Comparison of ENCODE assay signal across 7 cellular contexts in genomic region chr10:79332916-79333315, GRCh38. TPM values are rescaled to one million over a fixed set of nuclear protein-coding genes. Genes with fewer than 3 reads are reported as not detected.
A peak's percentile ranks its signal among the peaks of the same experiment; 100 is the strongest.
DNase-seq lines count a peak whose midpoint lies in the region; ATAC-seq and TF ChIP-seq lines count a peak whose summit lies in the region.
"Not testable (repeated sequence)": the region's sequence is repeated elsewhere in the genome, so short reads cannot be mapped to it uniquely, and the experiment has no call there.

No MANE protein-coding gene starts in this region.

- H3K27me3 ChIP-seq in GM23248 (replicated peaks; ENCODE audit: insufficient read depth); neutrophil: not testable (repeated sequence)

- CTCF ChIA-PET in RWPE1 (lab: Yijun Ruan, JAX), result interaction anchor here (0.6 kb wide), 1 partner anchor 1198 kb away, joined by 3 read pairs; no protein-coding TSS in a partner anchor

- H3K4me3 Mint-ChIP-seq in T-helper 17 cell; activated T-helper 1 cell treated with anti-CD3 and anti-CD28 coated beads, Interleukin-12 subunit alpha, Interleukin-12 subunit beta, Interleukin-2, Interleukin-4 antibody, amounts not matched to agents 30 ng/mL and 10 ng/mL and 1 ng/mL, durations not matched to agents 14 hours and 24 hours and 36 hours; activated naive CD8-positive, alpha-beta T cell treated with anti-CD3 and anti-CD28 coated beads for 36 hours; dendritic cell treated with granulocyte-macrophage colony-stimulating factor and Interleukin-4, amounts not matched to agents 40 ng/mL and 50 ng/mL, for 4 days: not testable (repeated sequence)

- intact Hi-C loops in activated T-helper 1 cell treated with anti-CD3 and anti-CD28 coated beads, Interleukin-12 subunit alpha, Interleukin-12 subunit beta, Interleukin-2, Interleukin-4 antibody, amounts not matched to agents 30 ng/mL and 10 ng/mL and 1 ng/mL, durations not matched to agents 14 hours and 24 hours and 36 hours (cut with micrococcal nuclease), result loop anchor here (1.0 to 5.0 kb wide), 6 partner anchors 14 to 1496 kb away; partner anchors contain the start of genes PPIF, RPS24 and TMEM254
- intact Hi-C loops in dendritic cell treated with granulocyte-macrophage colony-stimulating factor and Interleukin-4, amounts not matched to agents 40 ng/mL and 50 ng/mL, for 4 days (cut with micrococcal nuclease), result not testable (repeated sequence)

- DNase-seq in GM23248; RWPE1 (ENCODE audit: low spot score); T-helper 17 cell; activated T-helper 1 cell treated with anti-CD3 and anti-CD28 coated beads, Interleukin-12 subunit alpha, Interleukin-12 subunit beta, Interleukin-2, Interleukin-4 antibody, amounts not matched to agents 30 ng/mL and 10 ng/mL and 1 ng/mL, durations not matched to agents 14 hours and 24 hours and 36 hours (ENCODE audit: low spot score); activated naive CD8-positive, alpha-beta T cell treated with anti-CD3 and anti-CD28 coated beads for 36 hours: not testable (repeated sequence)

- peaks cover 32% of the 10 kb centered on the region for H3K4me1 Mint-ChIP-seq in T-helper 17 cell
- H3K4me1 Mint-ChIP-seq in activated T-helper 1 cell treated with anti-CD3 and anti-CD28 coated beads, Interleukin-12 subunit alpha, Interleukin-12 subunit beta, Interleukin-2, Interleukin-4 antibody, amounts not matched to agents 30 ng/mL and 10 ng/mL and 1 ng/mL, durations not matched to agents 14 hours and 24 hours and 36 hours (ENCODE audit: low read depth), result peaks cover 63% of the 10 kb centered on the region
- H3K4me1 Mint-ChIP-seq in activated naive CD8-positive, alpha-beta T cell treated with anti-CD3 and anti-CD28 coated beads for 36 hours, result peaks cover 24% of the 10 kb centered on the region
- peaks cover 46% of the 10 kb centered on the region for H3K4me1 Mint-ChIP-seq in dendritic cell treated with granulocyte-macrophage colony-stimulating factor and Interleukin-4, amounts not matched to agents 40 ng/mL and 50 ng/mL, for 4 days (ENCODE audit: low read depth)

- H3K9ac ChIP-seq in GM23248, result peak overlapping the region; percentile 44

- WGBS in GM23248 (ENCODE audit: low coverage in 1 of 2, low lambda C conversion rate in 2 of 2, missing lambda C conversion rate in 2 of 2), 2 experiments, result 77 to 78% methylated on average over 2 of the region's 5 CpGs

- in situ Hi-C loops in GM23248 (cut with MboI), result not testable (repeated sequence)

- not testable (repeated sequence) for H4K20me1 ChIP-seq in GM23248 (ENCODE audit: insufficient read depth)

- peaks cover 11% of the 10 kb centered on the region for H3F3A ChIP-seq in GM23248 (ENCODE audit: insufficient read depth)

- not testable (repeated sequence) for H3K79me2 ChIP-seq in GM23248 (ENCODE audit: insufficient read depth)

- not testable (repeated sequence) for H3K4me2 ChIP-seq in GM23248 (ENCODE audit: unreplicated experiment)

- H3K27ac ChIP-seq in GM23248 (peak overlapping the region; percentile 89), RWPE1 (peak overlapping the region; percentile 53; the same call in 1 of the 2 replicates), neutrophil (peak overlapping the region; percentile 31)

- H3K4me1 ChIP-seq in GM23248 (ENCODE audit: insufficient read depth) (peaks cover 23% of the 10 kb centered on the region), neutrophil (ENCODE audit: control insufficient read depth in 1 of 2, insufficient read depth in 1 of 2, low read depth in 1 of 2, low read length in 1 of 2) (peaks cover 10 to 13% of the 10 kb centered on the region in 2 experiments)

- peaks cover 10% of the 10 kb centered on the region for H3K9me3 Mint-ChIP-seq in activated T-helper 1 cell treated with anti-CD3 and anti-CD28 coated beads, Interleukin-12 subunit alpha, Interleukin-12 subunit beta, Interleukin-2, Interleukin-4 antibody, amounts not matched to agents 30 ng/mL and 10 ng/mL and 1 ng/mL, durations not matched to agents 14 hours and 24 hours and 36 hours
- not testable (repeated sequence) for H3K9me3 Mint-ChIP-seq in activated naive CD8-positive, alpha-beta T cell treated with anti-CD3 and anti-CD28 coated beads for 36 hours; dendritic cell treated with granulocyte-macrophage colony-stimulating factor and Interleukin-4, amounts not matched to agents 40 ng/mL and 50 ng/mL, for 4 days

- not testable (repeated sequence) for H3K4me3 ChIP-seq in GM23248; neutrophil (ENCODE audit: low read depth in 1 of 2, low read length in 1 of 2)

- not testable (repeated sequence) for H3K27me3 Mint-ChIP-seq in T-helper 17 cell; activated T-helper 1 cell treated with anti-CD3 and anti-CD28 coated beads, Interleukin-12 subunit alpha, Interleukin-12 subunit beta, Interleukin-2, Interleukin-4 antibody, amounts not matched to agents 30 ng/mL and 10 ng/mL and 1 ng/mL, durations not matched to agents 14 hours and 24 hours and 36 hours (ENCODE audit: insufficient read depth); activated naive CD8-positive, alpha-beta T cell treated with anti-CD3 and anti-CD28 coated beads for 36 hours; dendritic cell treated with granulocyte-macrophage colony-stimulating factor and Interleukin-4, amounts not matched to agents 40 ng/mL and 50 ng/mL, for 4 days

- H3K36me3 ChIP-seq in GM23248 (ENCODE audit: low read depth); neutrophil: not testable (repeated sequence)

- H3K36me3 Mint-ChIP-seq in T-helper 17 cell (ENCODE audit: low read depth); activated naive CD8-positive, alpha-beta T cell treated with anti-CD3 and anti-CD28 coated beads for 36 hours; dendritic cell treated with granulocyte-macrophage colony-stimulating factor and Interleukin-4, amounts not matched to agents 40 ng/mL and 50 ng/mL, for 4 days (ENCODE audit: low read depth): not testable (repeated sequence)
- peaks cover 11% of the 10 kb centered on the region for H3K36me3 Mint-ChIP-seq in activated T-helper 1 cell treated with anti-CD3 and anti-CD28 coated beads, Interleukin-12 subunit alpha, Interleukin-12 subunit beta, Interleukin-2, Interleukin-4 antibody, amounts not matched to agents 30 ng/mL and 10 ng/mL and 1 ng/mL, durations not matched to agents 14 hours and 24 hours and 36 hours (ENCODE audit: low read depth)

- peak overlapping the region; percentile 95 for H3K27ac Mint-ChIP-seq in T-helper 17 cell
- peak overlapping the region; percentile 98 for H3K27ac Mint-ChIP-seq in activated T-helper 1 cell treated with anti-CD3 and anti-CD28 coated beads, Interleukin-12 subunit alpha, Interleukin-12 subunit beta, Interleukin-2, Interleukin-4 antibody, amounts not matched to agents 30 ng/mL and 10 ng/mL and 1 ng/mL, durations not matched to agents 14 hours and 24 hours and 36 hours
- H3K27ac Mint-ChIP-seq in activated naive CD8-positive, alpha-beta T cell treated with anti-CD3 and anti-CD28 coated beads for 36 hours, result peak overlapping the region; percentile 68
- H3K27ac Mint-ChIP-seq in dendritic cell treated with granulocyte-macrophage colony-stimulating factor and Interleukin-4, amounts not matched to agents 40 ng/mL and 50 ng/mL, for 4 days, result peak overlapping the region; percentile 78

- POLR2A ChIA-PET in RWPE1 (lab: Yijun Ruan, JAX; ENCODE audit: low non-redundant PET), result not testable (repeated sequence)

- ATAC-seq in T-helper 17 cell, result not testable (repeated sequence)

- H3K9me3 ChIP-seq in GM23248 (ENCODE audit: low read depth); T-helper 17 cell (ENCODE audit: control insufficient read depth, low read length, poor library complexity, severe bottlenecking); neutrophil: not testable (repeated sequence)

- not testable (repeated sequence) for H2AFZ ChIP-seq in GM23248

- TF ChIP-seq CTCF in RWPE1 (conservative IDR thresholded peaks at IDR 0.05; ENCODE audit: low read depth); neutrophil (IDR thresholded peaks at IDR 0.05): not testable (repeated sequence)

- not testable (repeated sequence) for H3K9me2 ChIP-seq in GM23248 (ENCODE audit: insufficient read depth)

RNA-seq across cellular contexts. Expression of gene PPIF, which starts 14.4 kb away (rescaled TPM):
- total RNA-seq in GM23248 (2014; rRNA removed; shearing (Covaris generic)), result 18.7 and 24.6 TPM in 2 replicates
- polyA plus RNA-seq in GM23248 (2016; fragmentation: Nextera tagmentation; extraction: Ambion mirVana), result 45.5 and 50.8 TPM in 2 replicates
- 10 to 100 TPM; 59.4 to 82.3 TPM for total RNA-seq in T-helper 17 cell
- total RNA-seq in activated T-helper 1 cell treated with anti-CD3 and anti-CD28 coated beads, Interleukin-12 subunit alpha, Interleukin-12 subunit beta, Interleukin-2, Interleukin-4 antibody, amounts not matched to agents 30 ng/mL and 10 ng/mL and 1 ng/mL, durations not matched to agents 14 hours and 24 hours and 36 hours, result 155 and 157 TPM in 2 replicates
- total RNA-seq in activated naive CD8-positive, alpha-beta T cell treated with anti-CD3 and anti-CD28 coated beads for 36 hours, result 100 to 1,000 TPM; 163 to 176 TPM

Comparison
In these comparisons a context has a peak if more than half of its experiments do, and no peak if none do; other contexts are left out.
1. H3K27ac ChIP-seq: peak in every context shown above with its lines; median percentile 89 in GM23248; 53 in RWPE1; 31 in neutrophil.